ENCODE assay signal across 14 cellular contexts in the genomic region with DNA sequence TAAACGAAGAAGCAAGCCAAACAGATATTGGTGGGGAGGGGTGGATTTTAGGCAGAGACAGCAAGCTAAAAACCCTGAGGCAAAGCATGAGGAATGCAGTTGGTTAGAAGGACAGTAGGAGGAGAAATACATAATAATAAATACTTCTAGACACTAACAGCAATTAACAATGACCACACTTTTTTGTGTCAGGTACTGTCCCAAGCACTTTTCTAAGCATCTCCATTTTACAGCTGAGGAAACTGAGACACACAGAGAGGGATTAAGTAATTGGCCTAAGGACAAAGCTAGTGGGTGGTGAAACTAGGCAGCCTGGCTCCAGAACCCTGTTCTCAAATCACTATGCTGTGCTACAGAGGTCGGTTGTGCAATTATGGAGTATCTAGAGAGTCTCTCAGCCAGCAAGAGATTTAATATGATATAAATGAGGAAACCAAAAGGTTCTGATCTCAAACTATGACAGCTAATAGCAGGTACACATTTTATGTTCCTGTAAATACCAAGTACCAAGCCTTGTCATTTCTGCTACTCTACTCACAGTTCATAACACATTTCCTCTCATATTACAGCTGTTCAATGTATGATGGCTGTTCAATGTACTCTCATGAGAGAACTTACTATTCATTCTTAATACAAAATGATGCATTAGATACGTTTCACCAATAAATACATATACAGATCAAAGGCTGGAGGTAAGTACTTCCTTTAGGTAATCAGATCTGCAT. TPM values are rescaled to one million over a fixed set of nuclear protein-coding genes. Genes with fewer than 3 reads are reported as not detected.
A peak's percentile ranks its signal among the peaks of the same experiment; 100 is the strongest.
DNase-seq lines count a peak whose midpoint lies in the region; ATAC-seq and TF ChIP-seq lines count a peak whose summit lies in the region.
"Had no signal": no experiment of that assay in that cellular context is flagged by ENCODE, and none has a peak within 500 bp of the region (broad histone marks: within the 10 kb centered on the region; RNA-seq: fewer than 3 reads in every experiment).

No MANE protein-coding gene starts in this region.

- H3K4me3 Mint-ChIP-seq in CD4-positive, alpha-beta T cell: no peak overlapping the region
- H3K4me3 Mint-ChIP-seq in chondrocyte (ENCODE audit: unreplicated experiment): no peak overlapping the region
- no peak overlapping the region for H3K4me3 Mint-ChIP-seq in CD8-positive, alpha-beta memory T cell
- H3K4me3 Mint-ChIP-seq: T-helper 1 cell treated with Interleukin-12 subunit alpha and Interleukin-12 subunit beta and Interleukin-4 antibody, amounts not matched to agents 30 μg/mL and 1 μg/mL, for 36 hours had no signal

- 51% methylated on average over 3 of the region's 3 CpGs for WGBS in HUES64

- H3K36me3 Mint-ChIP-seq in CD4-positive, alpha-beta T cell (ENCODE audit: low read depth): peaks cover 6% of the 10 kb centered on the region
- no peaks in the 10 kb centered on the region for H3K36me3 Mint-ChIP-seq in chondrocyte (ENCODE audit: low read depth)
- H3K36me3 Mint-ChIP-seq in CD8-positive, alpha-beta memory T cell: peaks cover 0 to 3% (median 0%) of the 10 kb centered on the region in 3 donors

- CTCF ChIA-PET in CD4-positive, alpha-beta T cell (lab: Charles Lee): interaction anchor here (0.6 kb wide), 1 partner anchor 17 kb away, joined by 3 read pairs; no protein-coding TSS in a partner anchor
- CTCF ChIA-PET in CD8-positive, alpha-beta memory T cell (lab: Charles Lee): no interaction called here

- no peak overlapping the region for H3K27ac ChIP-seq in CD4-positive, alpha-beta T cell (ENCODE audit: low read depth, low read length)
- no peak overlapping the region for H3K27ac ChIP-seq in HUES64 (ENCODE audit: low read depth, low read length)
- no peak overlapping the region for H3K27ac ChIP-seq in CD8-positive, alpha-beta memory T cell (ENCODE audit: low read depth, low read length)
- H3K27ac ChIP-seq in brain microvascular endothelial cell: no peak overlapping the region

- in situ Hi-C loops in brain microvascular endothelial cell (cut with HindIII; ENCODE audit: low pct_ligation_motif_present, low sequenced_read_pairs): no loop called here

- H3K4me1 Mint-ChIP-seq in CD4-positive, alpha-beta T cell (ENCODE audit: low read depth): peaks cover 82% of the 10 kb centered on the region
- H3K4me1 Mint-ChIP-seq in chondrocyte (ENCODE audit: low read depth): peaks cover 72% of the 10 kb centered on the region
- H3K4me1 Mint-ChIP-seq in CD8-positive, alpha-beta memory T cell: peaks cover 47 to 81% (median 80%) of the 10 kb centered on the region in 3 donors

- H3K27me3 Mint-ChIP-seq in CD4-positive, alpha-beta T cell: no peaks in the 10 kb centered on the region
- H3K27me3 Mint-ChIP-seq in chondrocyte (ENCODE audit: low read depth): no peaks in the 10 kb centered on the region
- no peaks in the 10 kb centered on the region for H3K27me3 Mint-ChIP-seq in CD8-positive, alpha-beta memory T cell

- peak overlapping the region; percentile 33 for H3K27ac Mint-ChIP-seq in CD4-positive, alpha-beta T cell
- H3K27ac Mint-ChIP-seq in chondrocyte (ENCODE audit: unreplicated experiment): peak overlapping the region; percentile 42
- H3K27ac Mint-ChIP-seq in CD8-positive, alpha-beta memory T cell: peak overlapping the region in 2 of 8 donors; percentile 10 to 23
- H3K27ac Mint-ChIP-seq: T-helper 1 cell treated with Interleukin-12 subunit alpha and Interleukin-12 subunit beta and Interleukin-4 antibody, amounts not matched to agents 30 μg/mL and 1 μg/mL, for 36 hours had no signal

- no peaks in the 10 kb centered on the region for H3K36me3 ChIP-seq in HUES64 (ENCODE audit: insufficient read depth, low read length)
- H3K36me3 ChIP-seq in CD8-positive, alpha-beta memory T cell (ENCODE audit: insufficient read depth, low read length): no peaks in the 10 kb centered on the region
- H3K36me3 ChIP-seq in brain microvascular endothelial cell (replicated peaks): peaks cover under 1% of the 10 kb centered on the region
- H3K36me3 ChIP-seq: heart left ventricle, thoracic aorta had no signal

- intact Hi-C loops in CD4-positive, alpha-beta T cell (cut with DNase I, micrococcal nuclease): loop anchor here in 1 of 2 experiments (10.0 kb wide), 2 partner anchors 307 to 343 kb away; a partner anchor contains a TSS

- peaks cover 74% of the 10 kb centered on the region for H3K4me1 ChIP-seq in HUES64 (ENCODE audit: insufficient read depth, low read length)
- peaks cover 34% of the 10 kb centered on the region for H3K4me1 ChIP-seq in CD8-positive, alpha-beta memory T cell (ENCODE audit: insufficient read depth, low read length)

- no peaks in the 10 kb centered on the region for H3K9me3 Mint-ChIP-seq in CD4-positive, alpha-beta T cell
- H3K9me3 Mint-ChIP-seq in chondrocyte (ENCODE audit: low read depth): no peaks in the 10 kb centered on the region
- no peaks in the 10 kb centered on the region for H3K9me3 Mint-ChIP-seq in CD8-positive, alpha-beta memory T cell
- H3K9me3 Mint-ChIP-seq: T-helper 1 cell treated with Interleukin-12 subunit alpha and Interleukin-12 subunit beta and Interleukin-4 antibody, amounts not matched to agents 30 μg/mL and 1 μg/mL, for 36 hours had no signal

- POLR2A ChIA-PET in CD4-positive, alpha-beta T cell (lab: Charles Lee): no interaction called here
- POLR2A ChIA-PET in CD8-positive, alpha-beta memory T cell (lab: Charles Lee): no interaction called here

- H3K9ac ChIP-seq in HUES64 (ENCODE audit: low read depth, low read length): 0 out of 2 replicates have a peak overlapping the region, but pooled peaks have one; percentile 17

- no peak for TF ChIP-seq CTCF in CD4-positive, alpha-beta T cell (IDR thresholded peaks at IDR 0.05)
- TF ChIP-seq CTCF in chondrocyte (IDR thresholded peaks at IDR 0.05) (no peak), omental fat pad (IDR thresholded peaks at IDR 0.05) (no peak), brain microvascular endothelial cell (IDR thresholded peaks at IDR 0.05; ENCODE audit: low read depth, low read length, missing control alignments) (no peak)

- ATAC-seq in CD4-positive, alpha-beta T cell (ENCODE audit: poor library complexity): peak; percentile 23
- peak; percentile 58 for ATAC-seq in omental fat pad (ENCODE audit: low FRiP score)
- ATAC-seq in GM18502 (IDR thresholded peaks at IDR 0.05; ENCODE audit: poor library complexity, unreplicated experiment): no peak

- H3K4me3 ChIP-seq in HUES64 (ENCODE audit: low read length): peak overlapping the region; percentile 23; the same call in 1 of the 2 replicates
- H3K4me3 ChIP-seq in CD8-positive, alpha-beta memory T cell (ENCODE audit: low read length): no peak overlapping the region
- no peak overlapping the region for H3K4me3 ChIP-seq in brain microvascular endothelial cell (ENCODE audit: low read depth, low read length)
- H3K4me3 ChIP-seq: heart left ventricle, thoracic aorta had no signal

- no peaks in the 10 kb centered on the region for H3K9me3 ChIP-seq in CD4-positive, alpha-beta T cell (ENCODE audit: control insufficient read depth, low read length)
- no peaks in the 10 kb centered on the region for H3K9me3 ChIP-seq in HUES64 (ENCODE audit: insufficient read depth, low read depth, low read length)
- no peaks in the 10 kb centered on the region for H3K9me3 ChIP-seq in CD8-positive, alpha-beta memory T cell (ENCODE audit: low read length)
- H3K9me3 ChIP-seq: heart left ventricle, thoracic aorta had no signal

- DNase-seq in CD4-positive, alpha-beta T cell: no peak
- DNase-seq in chondrocyte (ENCODE audit: low spot score): no peak
- DNase-seq in omental fat pad (ENCODE audit: low spot score): no peak
- no peak for DNase-seq in NCI-H774 (lab: John Stamatoyannopoulos, UW)
- DNase-seq in CD8-positive, alpha-beta memory T cell: no peak
- DNase-seq in brain microvascular endothelial cell: no peak
- DNase-seq: central memory CD4-positive, alpha-beta T cell; DMS153; heart left ventricle; NCI-H2227 treated with DMSO at 0.1 percent for 48 hours had no signal

- H3K27me3 ChIP-seq in CD4-positive, alpha-beta T cell (ENCODE audit: control insufficient read depth, insufficient read depth, low read length): no peaks in the 10 kb centered on the region
- H3K27me3 ChIP-seq in HUES64 (ENCODE audit: insufficient read depth, low read length) (no peaks in the 10 kb centered on the region), brain microvascular endothelial cell (replicated peaks) (no peaks in the 10 kb centered on the region)
- H3K27me3 ChIP-seq in CD8-positive, alpha-beta memory T cell (ENCODE audit: insufficient read depth, low read length, poor library complexity, severe bottlenecking): no peaks in the 10 kb centered on the region
- H3K27me3 ChIP-seq: heart left ventricle had no signal

RNA-seq across cellular contexts. Expression of a gene that starts 5.3 kb away (rescaled TPM):
- 10 to 100 TPM; 18.4 to 22.5 TPM for total RNA-seq in CD4-positive, alpha-beta T cell
- polyA plus RNA-seq in HUES64 (2013, experiment 1 of 2): 31.3 TPM
- 32.0 TPM for polyA plus RNA-seq in HUES64 (2013, experiment 2 of 2)
- total RNA-seq in chondrocyte: 30.9 to 42.9 TPM (median 35.3 TPM) in 3 replicates
- 10 to 100 TPM; 45.9 to 93.7 (median 66.1) TPM for total RNA-seq in omental fat pad
- 1 to 10 TPM; 7.0 to 8.2 TPM for total RNA-seq in CD8-positive, alpha-beta memory T cell
- 2.7 TPM for polyA plus RNA-seq in CD8-positive, alpha-beta memory T cell
